Comparison of ENCODE assay signal across 17 cellular contexts in the genomic region with DNA sequence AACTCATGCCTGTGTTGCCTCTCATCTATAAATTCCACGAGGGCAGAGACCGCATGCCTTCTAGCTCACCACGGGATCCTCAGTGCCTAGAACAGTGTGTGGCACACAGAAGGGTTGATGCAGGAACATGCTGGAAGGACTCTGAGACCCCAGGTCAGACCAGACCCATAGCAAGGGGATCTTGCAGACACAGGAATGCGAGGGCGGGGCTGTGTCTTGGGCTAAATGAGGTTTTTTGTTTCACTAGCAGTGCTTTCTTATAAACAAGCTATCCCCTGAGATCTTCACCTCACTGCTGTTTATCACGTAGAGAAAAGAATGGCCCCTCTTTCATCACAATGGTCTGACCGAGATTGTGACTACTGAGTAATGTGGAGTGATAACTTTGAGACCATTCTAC.
A peak's percentile ranks its signal among the peaks of the same experiment; 100 is the strongest.
DNase-seq lines count a peak whose midpoint lies in the region; ATAC-seq, FAIRE-seq and TF ChIP-seq lines count a peak whose summit lies in the region.
"Had no signal": no experiment of that assay in that cellular context is flagged by ENCODE, and none has a peak within 500 bp of the region (broad histone marks: within the 10 kb centered on the region; RNA-seq: fewer than 3 reads in every experiment).

No MANE protein-coding gene starts in this region.

- peaks cover 4% of the 10 kb centered on the region for H3K27me3 Mint-ChIP-seq in neural progenitor cell (ENCODE audit: insufficient read depth, low read depth)
- H3K27me3 Mint-ChIP-seq: CD4-positive, alpha-beta memory T cell had no signal

- H3K23ac ChIP-seq in H1 (ENCODE audit: insufficient read length): no peak overlapping the region

- H3K4ac ChIP-seq in H1 (replicated peaks; ENCODE audit: insufficient read length, low read depth, low read length): no peak overlapping the region

- no peak overlapping the region for H2BK5ac ChIP-seq in H1 (ENCODE audit: low read depth, low read length)

- H3F3A ChIP-seq in neural progenitor cell (ENCODE audit: low read depth): no peaks in the 10 kb centered on the region

- H3K4me1 ChIP-seq in H1 (replicated peaks in 1 of 4; ENCODE audit: control insufficient read depth in 3 of 4, insufficient read depth in 4 of 4, low read length in 3 of 4) (no peaks in the 10 kb centered on the region; a peak in 1 of 7 replicates), neural progenitor cell (no peaks in the 10 kb centered on the region)
- H3K4me1 ChIP-seq: HAP-1 had no signal

- no peak overlapping the region for H3K4me3 ChIP-seq in H1 (ENCODE audit: extremely low read depth in 1 of 4, insufficient read depth in 2 of 4, low read depth in 3 of 4, low read length in 4 of 4)
- H3K4me3 ChIP-seq in neural progenitor cell: no peak overlapping the region
- H3K4me3 ChIP-seq: GM23248, HAP-1 had no signal

- no peak overlapping the region for H3K4me2 ChIP-seq in H1 (ENCODE audit: insufficient read depth in 1 of 2, low read depth in 2 of 2, low read length in 2 of 2)
- no peak overlapping the region for H3K4me2 ChIP-seq in neural progenitor cell

- TF ChIP-seq CTCF in H1 (IDR thresholded peaks at IDR 0.05; ENCODE audit: control extremely low read depth in 1 of 3, insufficient read depth in 1 of 3, low read depth in 1 of 3, low read length in 3 of 3): no peak
- TF ChIP-seq CTCF in neural progenitor cell (IDR thresholded peaks at IDR 0.05): no peak

- no peak for FAIRE-seq in H1 (lab: Jason Lieb, UNC)
- FAIRE-seq: G401.6, GM12892 had no signal

- H2AFZ ChIP-seq in H1 (ENCODE audit: low read length): peak overlapping the region; percentile 42; the same call in 1 of the 2 replicates
- H2AFZ ChIP-seq in neural progenitor cell (replicated peaks): peak overlapping the region; percentile 34
- H2AFZ ChIP-seq: GM23248 had no signal

- H3K27ac ChIP-seq in H1 (ENCODE audit: low read depth, low read length) (no peak overlapping the region), neural progenitor cell (no peak overlapping the region)
- H3K27ac ChIP-seq: GM23248 had no signal

- no peak overlapping the region for H3K14ac ChIP-seq in H1 (ENCODE audit: insufficient read length)

- CTCF ChIA-PET in H1 (lab: Charles Lee; ENCODE audit: partially characterized antibody): interaction anchor here (0.8 to 0.9 kb wide), 2 partner anchors 15 to 82 kb away, joined by 3 read pairs; no protein-coding TSS in a partner anchor

- no peak for ATAC-seq in GM19467 (IDR thresholded peaks at IDR 0.05; ENCODE audit: unreplicated experiment)

- no peak overlapping the region for H4K8ac ChIP-seq in H1 (ENCODE audit: extremely low read depth, insufficient read depth, low read length)

- H4K91ac ChIP-seq in H1 (replicated peaks; ENCODE audit: insufficient read length, low read length): no peak overlapping the region

- no peaks in the 10 kb centered on the region for H3K79me1 ChIP-seq in H1 (ENCODE audit: low read depth, low read length)

- H3K23me2 ChIP-seq in H1 (ENCODE audit: low read depth, low read length): no peaks in the 10 kb centered on the region

- H3K9me3 ChIP-seq in H1 (ENCODE audit: insufficient read depth in 2 of 2, low read depth in 1 of 2, low read length in 1 of 2) (no peaks in the 10 kb centered on the region), neural progenitor cell (ENCODE audit: low read depth) (no peaks in the 10 kb centered on the region)
- H3K9me3 ChIP-seq: HAP-1 had no signal

- H2BK120ac ChIP-seq in H1 (replicated peaks; ENCODE audit: low read depth, low read length): no peak overlapping the region

- peaks cover 6% of the 10 kb centered on the region for H3K9me3 Mint-ChIP-seq in neural progenitor cell

- no peak overlapping the region for H3K56ac ChIP-seq in H1 (replicated peaks; ENCODE audit: insufficient read length, low read depth, low read length)

- peaks cover 7% of the 10 kb centered on the region for H3K4me1 Mint-ChIP-seq in neural progenitor cell
- H3K4me1 Mint-ChIP-seq: CD4-positive, alpha-beta memory T cell had no signal

- H3K9ac ChIP-seq in H1 (replicated peaks in 1 of 4; ENCODE audit: extremely low read depth in 1 of 4, low read depth in 3 of 4, low read length in 3 of 4): no peak overlapping the region
- H3K9ac ChIP-seq in neural progenitor cell: no peak overlapping the region
- H3K9ac ChIP-seq: GM23248 had no signal

- H2BK12ac ChIP-seq in H1 (ENCODE audit: low read depth, low read length): no peak overlapping the region

- no peak overlapping the region for H2AK5ac ChIP-seq in H1 (ENCODE audit: low read depth, low read length)

- DNase-seq in H1 (ENCODE audit: low read depth in 1 of 2, low spot score in 2 of 2) (no peak), left kidney (ENCODE audit: low read depth, low spot score) (peak; percentile 76), neural progenitor cell (ENCODE audit: low spot score) (peak; percentile 26), nucleus accumbens (lab: John Stamatoyannopoulos, UW) (no peak), NCI-H1694 treated with DMSO at 0.1 percent for 48 hours (lab: John Stamatoyannopoulos, UW) (no peak)
- DNase-seq: C1 segment of cervical spinal cord; Calu3; CD4-positive, alpha-beta memory T cell; COR-L47; DMS53; DMS79 treated with DMSO at 0.1 percent for 48 hours; GM23248; HFFc6 had no signal

- H3K79me2 ChIP-seq in H1 (ENCODE audit: control insufficient read depth in 1 of 2, insufficient read depth in 2 of 2, low read length in 2 of 2) (no peaks in the 10 kb centered on the region), neural progenitor cell (ENCODE audit: low read depth) (no peaks in the 10 kb centered on the region)

- no peak overlapping the region for H4K5ac ChIP-seq in H1 (ENCODE audit: insufficient read length, low read depth, low read length)

- POLR2A ChIA-PET in H1 (lab: Charles Lee; ENCODE audit: partially characterized antibody): no interaction called here

- H4K20me1 ChIP-seq in H1 (replicated peaks in 1 of 2; ENCODE audit: control insufficient read depth in 1 of 2, insufficient read depth in 2 of 2, low read length in 2 of 2): no peaks in the 10 kb centered on the region
- H4K20me1 ChIP-seq in neural progenitor cell (ENCODE audit: low read depth): no peaks in the 10 kb centered on the region

- H2BK20ac ChIP-seq in H1 (ENCODE audit: low read length): no peak overlapping the region

- 85% methylated on average over 7 of the region's 7 CpGs; no CpG with 5 or more reads in 1 of the 2 experiments for WGBS in H1 (ENCODE audit: extremely low coverage in 1 of 2, insufficient coverage in 1 of 2, insufficient read length in 1 of 2, insufficient replicate concordance in 2 of 2, low coverage in 1 of 2, low lambda C conversion rate in 2 of 2, missing lambda C conversion rate in 1 of 2), 2 experiments

- H3K27me3 ChIP-seq in H1 (replicated peaks in 1 of 4; ENCODE audit: control insufficient read depth in 3 of 4, extremely low read depth in 1 of 4, insufficient read depth in 3 of 4, low read length in 3 of 4) (no peaks in the 10 kb centered on the region), neural progenitor cell (no peaks in the 10 kb centered on the region)

- peak overlapping the region; percentile 58 for H3K27ac Mint-ChIP-seq in neural progenitor cell
- H3K27ac Mint-ChIP-seq: CD4-positive, alpha-beta memory T cell; HFFc6 had no signal

- no peaks in the 10 kb centered on the region for H3K36me3 Mint-ChIP-seq in neural progenitor cell
- H3K36me3 Mint-ChIP-seq: CD4-positive, alpha-beta memory T cell had no signal

- H2BK15ac ChIP-seq in H1 (ENCODE audit: low read length): no peak overlapping the region

- no peak overlapping the region for H3K18ac ChIP-seq in H1 (ENCODE audit: extremely low read depth, low read length)

- TF ChIP-seq EP300 in H1 (IDR thresholded peaks at IDR 0.05; ENCODE audit: borderline replicate concordance in 1 of 2, low read depth in 2 of 2, low read length in 2 of 2): no peak

- no peak for TF ChIP-seq RAD21 in H1 (IDR thresholded peaks at IDR 0.05 in 1 of 2, conservative IDR thresholded peaks at IDR 0.05 in 1 of 2; ENCODE audit: low read depth in 2 of 2, low read length in 2 of 2)

- no peak for TF ChIP-seq POLR2A in H1 (IDR thresholded peaks at IDR 0.05; ENCODE audit: control extremely low read depth in 1 of 2, low read depth in 2 of 2, low read length in 2 of 2)

- H3K36me3 ChIP-seq in H1 (ENCODE audit: control insufficient read depth in 2 of 4, insufficient read depth in 4 of 4, low read length in 3 of 4): no peaks in the 10 kb centered on the region
- no peaks in the 10 kb centered on the region for H3K36me3 ChIP-seq in neural progenitor cell
- H3K36me3 ChIP-seq: HAP-1 had no signal

- H3K4me3 Mint-ChIP-seq in neural progenitor cell: no peak overlapping the region
- H3K4me3 Mint-ChIP-seq: CD4-positive, alpha-beta memory T cell; HFFc6 had no signal

TF ChIP-seq in H1, 55 proteins besides CTCF, POLR2A, EP300 and RAD21 (continues in another document):
- TF ChIP-seq HDAC6 (IDR thresholded peaks at IDR 0.05; ENCODE audit: low read depth, low read length): no peak
- no peak for TF ChIP-seq RFX5 (IDR thresholded peaks at IDR 0.05; ENCODE audit: borderline replicate concordance, low read depth, low read length)
- no peak for TF ChIP-seq RNF2 (IDR thresholded peaks at IDR 0.05; ENCODE audit: borderline replicate concordance, low read depth, low read length, missing control alignments, poor library complexity, severe bottlenecking)
- TF ChIP-seq PHF8 (conservative IDR thresholded peaks at IDR 0.05; ENCODE audit: low read depth, low read length): no peak
- no peak for TF ChIP-seq FOSL1 (IDR thresholded peaks at IDR 0.05; ENCODE audit: insufficient read depth, low read depth, low read length)
- no peak for TF ChIP-seq GABPA (IDR thresholded peaks at IDR 0.05; ENCODE audit: borderline replicate concordance, insufficient read depth, low read length)
- no peak for TF ChIP-seq CHD2 (IDR thresholded peaks at IDR 0.05; ENCODE audit: low read length)
- TF ChIP-seq YY1 (IDR thresholded peaks at IDR 0.05; ENCODE audit: low read depth, low read length): no peak
- no peak for TF ChIP-seq TAF1 (IDR thresholded peaks at IDR 0.05; ENCODE audit: low read depth, low read length)
- TF ChIP-seq TEAD4 (IDR thresholded peaks at IDR 0.05; ENCODE audit: low read depth, low read length): no peak
- no peak for TF ChIP-seq POU5F1 (IDR thresholded peaks at IDR 0.05; ENCODE audit: low read depth, low read length)
- no peak for TF ChIP-seq POLR2AphosphoS5 (IDR thresholded peaks at IDR 0.05; ENCODE audit: low read depth, low read length)

Comparison
In these comparisons a context has a peak if more than half of its experiments do, and no peak if none do; other contexts are left out.
1. DNase-seq: peak in left kidney (single experiment) and neural progenitor cell (single experiment); none in H1 (0 of 2), nucleus accumbens (0 of 56) and NCI-H1694 treated with DMSO at 0.1 percent for 48 hours (single experiment).